In genomic region chr6:36686668-36687513, GRCh38 we compare ENCODE assay signal across 1 cellular context.
TF ChIP-seq lines count a peak whose summit lies in the region.

No MANE protein-coding gene starts in this region.

TF ChIP-seq in GM23338, 12 proteins besides CTCF, POLR2A, EP300 and RAD21 (continued from another document):
- TF ChIP-seq REST (IDR thresholded peaks at IDR 0.05; ENCODE audit: unreplicated experiment): no peak
